Comparison of ENCODE assay signal across 14 cellular contexts in the genomic region with DNA sequence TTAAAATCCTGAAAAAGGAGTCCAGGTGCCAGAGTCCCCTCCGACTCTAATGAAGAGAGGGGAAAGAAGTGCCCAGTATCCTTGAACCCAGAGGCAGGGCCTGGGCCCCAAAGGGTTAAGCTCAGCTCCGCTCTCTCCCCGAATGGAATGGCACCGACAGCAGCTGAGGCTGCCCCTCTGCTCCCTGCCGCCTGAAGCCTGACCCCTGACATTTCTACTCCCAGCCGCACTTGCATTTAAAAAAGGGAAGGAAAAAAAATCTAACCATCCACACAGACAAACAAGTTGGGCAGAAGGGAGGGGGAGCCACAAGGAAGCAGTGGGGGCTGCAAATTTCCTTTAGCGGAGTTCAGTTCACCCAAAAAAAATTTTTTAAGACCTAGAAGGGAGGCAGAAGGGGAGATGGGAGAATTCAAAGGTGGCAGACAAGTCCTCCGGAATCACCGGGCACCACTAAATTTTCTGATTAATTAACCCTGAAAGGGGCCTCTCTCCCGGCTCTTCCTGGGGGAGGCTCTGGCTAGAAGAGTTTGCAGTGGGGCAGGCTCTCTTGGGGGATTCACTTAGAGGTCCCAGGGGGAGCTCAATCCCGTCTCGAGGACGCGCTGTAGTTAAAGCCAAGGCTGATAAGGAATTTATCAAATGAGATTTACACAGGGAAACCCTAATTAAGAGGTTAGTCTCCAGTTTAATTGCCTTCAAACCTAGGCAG. TPM values are rescaled to one million over a fixed set of nuclear protein-coding genes. Genes with fewer than 3 reads are reported as not detected.
A peak's percentile ranks its signal among the peaks of the same experiment; 100 is the strongest.
DNase-seq lines count a peak whose midpoint lies in the region; ATAC-seq lines count a peak whose summit lies in the region.
"Had no signal": no experiment of that assay in that cellular context is flagged by ENCODE, and none has a peak within 500 bp of the region (broad histone marks: within the 10 kb centered on the region; RNA-seq: fewer than 3 reads in every experiment).

No MANE protein-coding gene starts in this region.

- peak overlapping the region; percentile 8 for H3K14ac ChIP-seq in trophoblast cell (ENCODE audit: low read length)

- H3K27me3 Mint-ChIP-seq in T-helper 17 cell, result peaks cover 42% of the 10 kb centered on the region

- H3K9me3 ChIP-seq in BLaER1 (no peaks in the 10 kb centered on the region), right cardiac atrium (ENCODE audit: control insufficient read depth, low read length) (no peaks in the 10 kb centered on the region), trophoblast cell (ENCODE audit: insufficient read depth, low read depth, low read length) (no peaks in the 10 kb centered on the region), T-helper 17 cell (ENCODE audit: control insufficient read depth, low read length, poor library complexity, severe bottlenecking) (no peaks in the 10 kb centered on the region)

- H2AK5ac ChIP-seq in trophoblast cell (ENCODE audit: low read length), result peak overlapping the region; percentile 59

- H3K79me2 ChIP-seq in trophoblast cell (ENCODE audit: control insufficient read depth, insufficient read depth, low read length, poor library complexity), result no peaks in the 10 kb centered on the region

- no peak overlapping the region for H3K4me3 Mint-ChIP-seq in T-helper 17 cell
- H3K4me3 Mint-ChIP-seq: activated CD4-positive, alpha-beta T cell treated with anti-CD3 and anti-CD28 coated beads for 36 hours had no signal

- H2BK12ac ChIP-seq in trophoblast cell (ENCODE audit: low read length), result peak overlapping the region; percentile 61

- peak overlapping the region; percentile 71 for H2BK5ac ChIP-seq in trophoblast cell (ENCODE audit: low read depth, low read length, poor library complexity)

- H3K27ac ChIP-seq in BLaER1 (peak overlapping the region; percentile 47), right cardiac atrium (ENCODE audit: low read length) (peak overlapping the region; percentile 48), trophoblast cell (ENCODE audit: low read depth, low read length) (peak overlapping the region; percentile 82)
- H3K27ac ChIP-seq: epithelial cell of prostate had no signal

- DNase-seq in NCI-H82 (lab: John Stamatoyannopoulos, UW) (peak; percentile 88), right cardiac atrium (no peak), trophoblast cell (no peak), amniotic stem cell (lab: John Stamatoyannopoulos, UW) (no peak), AG08395 (ENCODE audit: low spot score) (no peak), T-helper 17 cell (no peak), anterior cingulate cortex (lab: John Stamatoyannopoulos, UW) (no peak)
- DNase-seq: activated CD4-positive, alpha-beta T cell treated with anti-CD3 and anti-CD28 coated beads for 36 hours; activated T-cell treated with anti-CD3 and anti-CD28 coated beads, Interleukin-2, amount 50 U/mL, for 48 hours; NCI-H1417; NCI-H748 treated with DMSO at 0.1 percent for 48 hours had no signal

- 26% methylated on average over 14 of the region's 14 CpGs for WGBS in right cardiac atrium
- no CpG with 5 or more reads among the region's 14 CpGs for WGBS in trophoblast cell (ENCODE audit: extremely low coverage, insufficient coverage, insufficient read length)

- ATAC-seq in right cardiac atrium, result no peak
- no peak for ATAC-seq in T-helper 17 cell
- ATAC-seq: activated CD4-positive, alpha-beta T cell treated with anti-CD3 and anti-CD28 coated beads for 36 hours; HCT116 had no signal

- H3K9ac ChIP-seq in BLaER1, result peak overlapping the region; percentile 56
- H3K9ac ChIP-seq in trophoblast cell (ENCODE audit: low read length), result no peak overlapping the region

- H3K36me3 Mint-ChIP-seq in T-helper 17 cell (ENCODE audit: low read depth), result no peaks in the 10 kb centered on the region

- peak overlapping the region; percentile 84 for H2BK120ac ChIP-seq in trophoblast cell (ENCODE audit: insufficient read depth, low read length, poor library complexity)

- no peak overlapping the region for H2AFZ ChIP-seq in trophoblast cell (ENCODE audit: insufficient read depth, low read length, poor library complexity)

- H3K36me3 ChIP-seq in BLaER1 (no peaks in the 10 kb centered on the region), trophoblast cell (ENCODE audit: control insufficient read depth in 1 of 2, insufficient read depth in 2 of 2, low read length in 2 of 2) (no peaks in the 10 kb centered on the region)

- peak overlapping the region; percentile 52 for H3K18ac ChIP-seq in trophoblast cell (ENCODE audit: low read length)

- H3K4me3 ChIP-seq in BLaER1 (peak overlapping the region; percentile 17), right cardiac atrium (ENCODE audit: low read length) (no peak overlapping the region), trophoblast cell (ENCODE audit: low read depth, low read length) (no peak overlapping the region)

- H3K27me3 ChIP-seq in BLaER1 (no peaks in the 10 kb centered on the region), right cardiac atrium (ENCODE audit: control insufficient read depth, insufficient read depth) (no peaks in the 10 kb centered on the region), trophoblast cell (ENCODE audit: insufficient read depth, low read length) (no peaks in the 10 kb centered on the region)

- H3K4ac ChIP-seq in trophoblast cell (ENCODE audit: low read depth, low read length), result peak overlapping the region; percentile 40

- H4K8ac ChIP-seq in trophoblast cell (ENCODE audit: low read depth, low read length), result peak overlapping the region; percentile 3

- no peak overlapping the region for H3K27ac Mint-ChIP-seq in T-helper 17 cell
- H3K27ac Mint-ChIP-seq: activated CD4-positive, alpha-beta T cell treated with anti-CD3 and anti-CD28 coated beads for 36 hours had no signal

- H4K12ac ChIP-seq in trophoblast cell (ENCODE audit: low read depth, low read length), result no peak overlapping the region

- intact Hi-C loops in right cardiac atrium (cut with DNase I), result no loop called here

- H4K20me1 ChIP-seq in BLaER1, result no peaks in the 10 kb centered on the region

- H4K91ac ChIP-seq in trophoblast cell (ENCODE audit: low read depth, low read length), result peak overlapping the region; percentile 87

- H3K4me1 ChIP-seq in BLaER1, result peaks cover 36% of the 10 kb centered on the region
- H3K4me1 ChIP-seq in right cardiac atrium (ENCODE audit: control insufficient read depth, insufficient read depth, low read length), result peaks cover 5% of the 10 kb centered on the region
- H3K4me1 ChIP-seq in trophoblast cell (ENCODE audit: control insufficient read depth in 1 of 2, insufficient read depth in 2 of 2, low read length in 2 of 2), result peaks cover 20 to 24% of the 10 kb centered on the region in 2 experiments

- peaks cover 2% of the 10 kb centered on the region for H3K4me1 Mint-ChIP-seq in T-helper 17 cell
- H3K4me1 Mint-ChIP-seq: activated CD4-positive, alpha-beta T cell treated with anti-CD3 and anti-CD28 coated beads for 36 hours had no signal

- H3K23ac ChIP-seq in trophoblast cell (ENCODE audit: low read length), result no peak overlapping the region

- H3K4me2 ChIP-seq in BLaER1, result peak overlapping the region; percentile 77
- peak overlapping the region; percentile 49 for H3K4me2 ChIP-seq in trophoblast cell (ENCODE audit: low read length)

- peaks cover 11% of the 10 kb centered on the region for H3K79me1 ChIP-seq in trophoblast cell (ENCODE audit: low read length)

RNA-seq across cellular contexts. Expression of a gene that starts 25.7 kb away (rescaled TPM):
- 10 to 100 TPM in 3 of 4 donors, 1 to 10 TPM in 1; 9.6 to 12.2 (median 10.1) TPM for total RNA-seq in right cardiac atrium
- polyA plus RNA-seq in right cardiac atrium, result 3.8 TPM
- polyA plus RNA-seq in trophoblast cell (2013), result 3.3 and 4.1 TPM in 2 replicates
- total RNA-seq in T-helper 17 cell, result under 1 TPM; 0.40 to 0.42 TPM

Comparison
In these comparisons a context has a peak if more than half of its experiments do, and no peak if none do; other contexts are left out.
1. RNA of a gene that starts 25.7 kb away (total RNA-seq): 9.6 to 12.2 TPM in right cardiac atrium; 0.40 to 0.42 TPM in T-helper 17 cell; every median in the first group is over 4 times any median in the second.
2. Peak in every context shown above with its lines, with median percentiles within 50 percentile points of each other: H3K27ac ChIP-seq.